Comparison of ENCODE assay signal across 33 cellular contexts in the genomic region with DNA sequence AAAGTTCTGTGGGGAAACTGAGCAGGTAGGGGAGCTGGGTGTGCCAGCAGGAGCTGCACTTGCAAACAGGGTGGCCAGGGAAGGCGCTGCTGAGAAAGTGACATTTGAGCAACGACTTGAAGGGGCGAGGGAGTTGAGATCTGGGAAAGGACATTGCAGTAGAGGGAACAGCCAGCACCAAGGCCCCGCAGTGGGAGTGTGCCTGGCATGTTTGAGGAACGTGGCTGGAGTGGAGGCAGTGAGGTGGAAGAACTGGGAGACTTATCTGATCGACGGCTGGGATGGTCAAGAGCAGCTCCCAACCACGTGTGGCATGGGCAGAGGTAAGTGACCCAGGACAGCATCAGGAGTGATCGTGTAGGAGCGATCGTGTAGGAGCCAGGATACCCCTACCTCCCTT.
"Had no signal": no experiment of that assay in that cellular context is flagged by ENCODE, and none has a peak within 500 bp of the region (broad histone marks: within the 10 kb centered on the region; RNA-seq: fewer than 3 reads in every experiment).

No MANE protein-coding gene starts in this region.

- H3K9me3 ChIP-seq: adrenal gland, body of pancreas, esophagus muscularis mucosa, gastrocnemius medialis had no signal

- DNase-seq: activated B cell treated with CpG ODN at 0.5 μM for 24 hours; activated CD4-positive, alpha-beta T cell treated with anti-CD3 and anti-CD28 coated beads for 36 hours; activated CD4-positive, alpha-beta T cell treated with anti-CD3 and anti-CD28 coated beads, Interleukin-2, amount 10 ng/mL, durations not matched to agents 24 days and 14 days; activated CD4-positive, alpha-beta T cell treated with anti-CD3 and anti-CD28 coated beads, Interleukin-2, amount 50 U/mL, for 4 hours; activated CD8-positive, alpha-beta memory T cell treated with anti-CD3 and anti-CD28 coated beads for 24 hours; activated CD8-positive, alpha-beta T cell treated with anti-CD3 and anti-CD28 coated beads for 36 hours; activated effector memory CD4-positive, alpha-beta T cell treated with anti-CD3 and anti-CD28 coated beads, Interleukin-2, amount 50 U/mL, for 16 hours; activated naive CD4-positive, alpha-beta T cell treated with anti-CD3 and anti-CD28 coated beads for 36 hours; activated naive CD8-positive, alpha-beta T cell treated with anti-CD3 and anti-CD28 coated beads for 36 hours; activated naive CD8-positive, alpha-beta T cell treated with anti-CD3 and anti-CD28 coated beads, Interleukin-2, amount 50 U/mL, for 24 hours; adrenal gland; amygdala; aorta; body of pancreas; caudate nucleus; cortex of kidney; dermis blood vessel endothelial cell; effector CD4-positive, alpha-beta T cell; effector memory CD8-positive, alpha-beta T cell; erythroblast; foreskin keratinocyte; gastrocnemius medialis; glutamatergic neuron; T-helper 1 cell; T-helper 17 cell; T1000; WERI-Rb-1 had no signal

- ATAC-seq: activated CD4-positive, alpha-beta T cell treated with anti-CD3 and anti-CD28 coated beads for 36 hours; activated CD4-positive, CD25-positive, alpha-beta regulatory T cell treated with anti-CD3 and anti-CD28 coated beads, Interleukin-2, amount 50 U/mL, for 24 hours; activated CD8-positive, alpha-beta T cell treated with anti-CD3 and anti-CD28 coated beads for 36 hours; activated naive CD8-positive, alpha-beta T cell treated with anti-CD3 and anti-CD28 coated beads, Interleukin-2, amount 50 U/mL, for 24 hours; body of pancreas; effector memory CD8-positive, alpha-beta T cell; foreskin keratinocyte; gastrocnemius medialis; T-helper 17 cell had no signal

- H3K9me3 Mint-ChIP-seq: activated naive CD8-positive, alpha-beta T cell treated with anti-CD3 and anti-CD28 coated beads for 36 hours; effector memory CD8-positive, alpha-beta T cell had no signal

- H3K36me3 ChIP-seq: adrenal gland, esophagus muscularis mucosa, gastrocnemius medialis, WERI-Rb-1 had no signal

- H3K27ac ChIP-seq: adrenal gland, body of pancreas, esophagus muscularis mucosa, foreskin keratinocyte, gastrocnemius medialis, WERI-Rb-1 had no signal

- H3K27me3 ChIP-seq: adrenal gland, body of pancreas, esophagus muscularis mucosa, gastrocnemius medialis had no signal

- H3K27ac Mint-ChIP-seq: activated B cell treated with CpG ODN at 0.5 μM for 24 hours; activated CD4-positive, alpha-beta T cell treated with anti-CD3 and anti-CD28 coated beads for 36 hours; activated CD4-positive, alpha-beta T cell treated with anti-CD3 and anti-CD28 coated beads, Interleukin-2, amount 10 ng/mL, durations not matched to agents 24 days and 14 days; activated CD8-positive, alpha-beta T cell treated with anti-CD3 and anti-CD28 coated beads for 36 hours; activated naive CD4-positive, alpha-beta T cell treated with anti-CD3 and anti-CD28 coated beads for 36 hours; activated naive CD4-positive, alpha-beta T cell treated with anti-CD3 and anti-CD28 coated beads, Interleukin-2, amount 50 U/mL, for 24 hours; activated naive CD8-positive, alpha-beta T cell treated with anti-CD3 and anti-CD28 coated beads for 36 hours; activated naive CD8-positive, alpha-beta T cell treated with anti-CD3 and anti-CD28 coated beads, Interleukin-2, amount 50 U/mL, for 24 hours; activated T-helper 1 cell treated with anti-CD3 and anti-CD28 coated beads, Interleukin-12 subunit alpha, Interleukin-12 subunit beta, Interleukin-2, Interleukin-4 antibody, amounts not matched to agents 30 ng/mL and 10 ng/mL and 1 ng/mL, durations not matched to agents 14 hours and 24 hours and 36 hours; activated T-helper 2 cell treated with anti-CD3 and anti-CD28 coated beads, Interferon-gamma antibody, Interleukin-2, Interleukin-4, amounts not matched to agents 10 μg/mL and 5 μg/mL and 100 μg/mL, durations not matched to agents 14 hours and 24 hours and 36 hours; effector memory CD8-positive, alpha-beta T cell; T-helper 17 cell; T-helper 2 cell treated with Interferon-gamma antibody and Interleukin-4, amounts not matched to agents 5 μg/mL and 100 μg/mL, for 36 hours had no signal

- H3K4me3 ChIP-seq: adrenal gland, body of pancreas, esophagus muscularis mucosa, gastrocnemius medialis had no signal

- H3K4me1 ChIP-seq: adrenal gland, body of pancreas, esophagus muscularis mucosa, foreskin keratinocyte, gastrocnemius medialis had no signal

- H3K36me3 Mint-ChIP-seq: activated naive CD4-positive, alpha-beta T cell treated with anti-CD3 and anti-CD28 coated beads, Interleukin-2, amount 50 U/mL, for 24 hours; activated naive CD8-positive, alpha-beta T cell treated with anti-CD3 and anti-CD28 coated beads for 36 hours had no signal

- H3K4me3 Mint-ChIP-seq: activated B cell treated with CpG ODN at 0.5 μM for 24 hours; activated CD4-positive, alpha-beta T cell treated with anti-CD3 and anti-CD28 coated beads for 36 hours; activated CD4-positive, alpha-beta T cell treated with anti-CD3 and anti-CD28 coated beads, Interleukin-2, amount 10 ng/mL, durations not matched to agents 24 days and 14 days; activated CD8-positive, alpha-beta T cell treated with anti-CD3 and anti-CD28 coated beads for 36 hours; activated naive CD4-positive, alpha-beta T cell treated with anti-CD3 and anti-CD28 coated beads for 36 hours; activated naive CD4-positive, alpha-beta T cell treated with anti-CD3 and anti-CD28 coated beads, Interleukin-2, amount 50 U/mL, for 24 hours; activated naive CD8-positive, alpha-beta T cell treated with anti-CD3 and anti-CD28 coated beads for 36 hours; activated naive CD8-positive, alpha-beta T cell treated with anti-CD3 and anti-CD28 coated beads, Interleukin-2, amount 50 U/mL, for 24 hours; activated T-helper 1 cell treated with anti-CD3 and anti-CD28 coated beads, Interleukin-12 subunit alpha, Interleukin-12 subunit beta, Interleukin-2, Interleukin-4 antibody, amounts not matched to agents 30 ng/mL and 10 ng/mL and 1 ng/mL, durations not matched to agents 14 hours and 24 hours and 36 hours; effector memory CD8-positive, alpha-beta T cell; T-helper 17 cell; T-helper 2 cell treated with Interferon-gamma antibody and Interleukin-4, amounts not matched to agents 5 μg/mL and 100 μg/mL, for 36 hours had no signal

- H3K4me1 Mint-ChIP-seq: activated B cell treated with CpG ODN at 0.5 μM for 24 hours had no signal

- H3K27me3 Mint-ChIP-seq: activated CD4-positive, alpha-beta T cell treated with anti-CD3 and anti-CD28 coated beads for 36 hours; activated CD8-positive, alpha-beta T cell treated with anti-CD3 and anti-CD28 coated beads for 36 hours; activated naive CD4-positive, alpha-beta T cell treated with anti-CD3 and anti-CD28 coated beads, Interleukin-2, amount 50 U/mL, for 24 hours; T-helper 17 cell had no signal
